In the genomic region with DNA sequence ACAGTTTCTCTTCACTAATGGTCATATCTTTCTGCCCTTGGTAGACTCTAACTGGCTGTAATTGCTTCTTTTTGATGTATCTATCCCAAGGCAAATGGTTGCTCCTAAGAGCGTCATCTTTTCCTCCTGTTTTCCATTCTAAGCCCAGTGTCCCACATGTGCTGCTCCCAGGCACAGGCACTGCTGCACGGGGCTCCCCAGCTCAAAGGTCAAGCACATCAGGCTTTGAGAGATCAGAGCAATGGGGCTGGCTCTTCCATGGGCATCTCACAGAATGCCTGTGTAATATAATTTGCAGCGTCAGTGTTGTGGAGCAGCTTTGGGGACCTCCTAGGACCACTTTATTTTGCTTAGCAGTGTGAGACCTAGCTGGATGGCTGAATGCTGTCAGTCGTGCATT, we compare ENCODE assay signal across 21 cellular contexts.
A peak's percentile ranks its signal among the peaks of the same experiment; 100 is the strongest.
DNase-seq lines count a peak whose midpoint lies in the region; ATAC-seq, FAIRE-seq and TF ChIP-seq lines count a peak whose summit lies in the region.
"Had no signal": no experiment of that assay in that cellular context is flagged by ENCODE, and none has a peak within 500 bp of the region (broad histone marks: within the 10 kb centered on the region; RNA-seq: fewer than 3 reads in every experiment).

No MANE protein-coding gene starts in this region.

- intact Hi-C loops in transverse colon (cut with DNase I; ENCODE audit: low total_unique reads) = no loop called here

- H3K36me3 ChIP-seq in astrocyte (ENCODE audit: insufficient read depth, low read length) (no peaks in the 10 kb centered on the region), neural progenitor cell (no peaks in the 10 kb centered on the region), transverse colon (no peaks in the 10 kb centered on the region)

- H3K27ac Mint-ChIP-seq in astrocyte (ENCODE audit: unreplicated experiment) (peak overlapping the region; percentile 10), neural progenitor cell (peak overlapping the region; percentile 82)
- H3K27ac Mint-ChIP-seq: CD14-positive monocyte, HFFc6 had no signal

- H3K9me3 Mint-ChIP-seq in astrocyte (ENCODE audit: unreplicated experiment) (no peaks in the 10 kb centered on the region), neural progenitor cell (no peaks in the 10 kb centered on the region)
- H3K9me3 Mint-ChIP-seq: CD4-positive, alpha-beta memory T cell; HFFc6 had no signal

- no peak for TF ChIP-seq EP300 in transverse colon (IDR thresholded peaks at IDR 0.05; ENCODE audit: low read depth)

- H3K27ac ChIP-seq in astrocyte (ENCODE audit: low read depth, low read length) = no peak overlapping the region
- no peak overlapping the region for H3K27ac ChIP-seq in neural progenitor cell
- peak overlapping the region in 3 of 4 donors; percentile 3 to 15 (median 5) for H3K27ac ChIP-seq in transverse colon
- H3K27ac ChIP-seq: 22Rv1 had no signal

- H2AFZ ChIP-seq in astrocyte (ENCODE audit: low read depth, low read length) (no peak overlapping the region), neural progenitor cell (replicated peaks) (no peak overlapping the region)

- 91 to 100% methylated on average over 1 to 4 of the region's 4 CpGs for WGBS in transverse colon (ENCODE audit: low coverage in 1 of 2), 2 donors

- no peak for TF ChIP-seq CTCF in astrocyte (IDR thresholded peaks at IDR 0.05; ENCODE audit: insufficient read depth, low read depth, low read length)
- TF ChIP-seq CTCF in neural progenitor cell (IDR thresholded peaks at IDR 0.05) = no peak
- TF ChIP-seq CTCF in transverse colon (IDR thresholded peaks at IDR 0.05) = no peak

- H3K9me3 ChIP-seq in astrocyte (ENCODE audit: insufficient read depth, low read depth, low read length) = no peaks in the 10 kb centered on the region
- no peaks in the 10 kb centered on the region for H3K9me3 ChIP-seq in neural progenitor cell (ENCODE audit: low read depth)
- no peaks in the 10 kb centered on the region for H3K9me3 ChIP-seq in transverse colon
- H3K9me3 ChIP-seq: A549 had no signal

- H3K4me3 Mint-ChIP-seq in astrocyte (ENCODE audit: unreplicated experiment) (no peak overlapping the region), neural progenitor cell (no peak overlapping the region)
- H3K4me3 Mint-ChIP-seq: CD14-positive monocyte; CD4-positive, alpha-beta memory T cell; HFFc6 had no signal

- H3K4me1 Mint-ChIP-seq in astrocyte (ENCODE audit: low read depth, unreplicated experiment) (peaks cover 29% of the 10 kb centered on the region), neural progenitor cell (peaks cover 43% of the 10 kb centered on the region)

- H3K36me3 Mint-ChIP-seq in astrocyte (ENCODE audit: low read depth, unreplicated experiment) (no peaks in the 10 kb centered on the region), neural progenitor cell (no peaks in the 10 kb centered on the region)
- H3K36me3 Mint-ChIP-seq: CD14-positive monocyte; CD4-positive, alpha-beta memory T cell had no signal

- H3K4me2 ChIP-seq in astrocyte (ENCODE audit: low read length) (no peak overlapping the region), neural progenitor cell (no peak overlapping the region)

- H3F3A ChIP-seq in neural progenitor cell (ENCODE audit: low read depth) = no peaks in the 10 kb centered on the region

- no peaks in the 10 kb centered on the region for H3K27me3 Mint-ChIP-seq in astrocyte (ENCODE audit: low read depth, unreplicated experiment)
- H3K27me3 Mint-ChIP-seq in neural progenitor cell (ENCODE audit: insufficient read depth, low read depth) = no peaks in the 10 kb centered on the region
- H3K27me3 Mint-ChIP-seq: CD4-positive, alpha-beta memory T cell had no signal

- in situ Hi-C loops in transverse colon (cut with MboI; ENCODE audit: low pct_ligation_motif_present in 1 of 4, low pct_unique_long_range_greater_than_20kb in 1 of 4, low sequenced_read_pairs in 3 of 4) = no loop called here

- H4K20me1 ChIP-seq in astrocyte (ENCODE audit: insufficient read depth, low read length) (no peaks in the 10 kb centered on the region), neural progenitor cell (ENCODE audit: low read depth) (no peaks in the 10 kb centered on the region)

- ATAC-seq in GM21786 (IDR thresholded peaks at IDR 0.05; ENCODE audit: unreplicated experiment) = no peak
- ATAC-seq: HCT116 had no signal

- peaks cover 11% of the 10 kb centered on the region for H3K4me1 ChIP-seq in astrocyte (ENCODE audit: insufficient read depth, low read length)
- peaks cover 8% of the 10 kb centered on the region for H3K4me1 ChIP-seq in neural progenitor cell
- H3K4me1 ChIP-seq in transverse colon = peaks cover 5 to 25% (median 10%) of the 10 kb centered on the region in 4 donors

- H3K27me3 ChIP-seq in astrocyte (ENCODE audit: insufficient read depth, low read length) (no peaks in the 10 kb centered on the region), neural progenitor cell (no peaks in the 10 kb centered on the region), transverse colon (no peaks in the 10 kb centered on the region)

- no peak for TF ChIP-seq POLR2A in transverse colon (IDR thresholded peaks at IDR 0.05)

- H3K9ac ChIP-seq in astrocyte (ENCODE audit: low read length) (no peak overlapping the region), neural progenitor cell (no peak overlapping the region)

- no peaks in the 10 kb centered on the region for H3K79me2 ChIP-seq in astrocyte (ENCODE audit: insufficient read depth, low read length)
- no peaks in the 10 kb centered on the region for H3K79me2 ChIP-seq in neural progenitor cell (ENCODE audit: low read depth)

- FAIRE-seq in astrocyte (lab: Jason Lieb, UNC) = no peak
- FAIRE-seq: A549, GM12891, GM19239, HTR-8/SVneo had no signal

- DNase-seq in DMS53 (lab: John Stamatoyannopoulos, UW) = peak; percentile 67
- DNase-seq in DMS53 treated with DMSO at 0.1 percent for 48 hours (lab: John Stamatoyannopoulos, UW; ENCODE audit: unreplicated experiment) = no peak
- DNase-seq in astrocyte (ENCODE audit: low read depth) = no peak
- no peak for DNase-seq in neural progenitor cell (ENCODE audit: low spot score)
- no peak for DNase-seq in transverse colon
- DNase-seq in NCI-H2107 treated with DMSO at 0.1 percent for 48 hours (lab: John Stamatoyannopoulos, UW; ENCODE audit: unreplicated experiment) = no peak
- no peak for DNase-seq in HK-2 (ENCODE audit: unreplicated experiment)
- DNase-seq: AML-193; Calu3; CD4-positive, alpha-beta memory T cell; GOT3; H7; HFFc6 had no signal

- H3K4me3 ChIP-seq in astrocyte (ENCODE audit: insufficient read depth, low read depth, low read length) = no peak overlapping the region
- H3K4me3 ChIP-seq in neural progenitor cell = no peak overlapping the region
- H3K4me3 ChIP-seq in transverse colon = no peak overlapping the region
- H3K4me3 ChIP-seq: A549 had no signal

Comparison
In these comparisons a context has a peak if more than half of its experiments do, and no peak if none do; other contexts are left out.
1. H3K27ac ChIP-seq: peak in transverse colon (3 of 4); none in astrocyte (single experiment) and neural progenitor cell (single experiment).